In genomic region chr7:71753236-71753635, GRCh38 we compare ENCODE assay signal across 2 cellular contexts.
TF ChIP-seq lines count a peak whose summit lies in the region.

No MANE protein-coding gene starts in this region.

TF ChIP-seq in GM23338, 12 proteins besides CTCF, POLR2A, EP300 and RAD21:
- TF ChIP-seq EZH2phosphoT487 (IDR thresholded peaks at IDR 0.05; ENCODE audit: unreplicated experiment) (no peak), REST (IDR thresholded peaks at IDR 0.05; ENCODE audit: unreplicated experiment) (no peak), ETS1 (IDR thresholded peaks at IDR 0.05) (no peak), CREB1 (CRISPR knock-in tag; IDR thresholded peaks at IDR 0.05; ENCODE audit: low read depth) (no peak)
TF ChIP-seq in GM23338: peak in this region for 0.

TF ChIP-seq in K562, 482 proteins besides CTCF, POLR2A, EP300 and RAD21:
- TF ChIP-seq THRB (CRISPR knock-in tag; conservative IDR thresholded peaks at IDR 0.05) = 0 out of 2 replicates have a peak, but pooled peaks have one; percentile 21
- TF ChIP-seq HDAC3 (IDR thresholded peaks at IDR 0.05; ENCODE audit: borderline replicate concordance, partially characterized antibody) = no peak
- TF ChIP-seq ZNF263 (CRISPR knock-in tag; IDR thresholded peaks at IDR 0.05; ENCODE audit: borderline replicate concordance) = no peak
- TF ChIP-seq TOE1 (IDR thresholded peaks at IDR 0.05; ENCODE audit: borderline replicate concordance) = no peak
- TF ChIP-seq TOE1 (CRISPR knock-in tag; IDR thresholded peaks at IDR 0.05; ENCODE audit: borderline replicate concordance, low read depth) = no peak
- no peak for TF ChIP-seq ZNF778 (CRISPR knock-in tag; IDR thresholded peaks at IDR 0.05)
- TF ChIP-seq, protein P1, sequence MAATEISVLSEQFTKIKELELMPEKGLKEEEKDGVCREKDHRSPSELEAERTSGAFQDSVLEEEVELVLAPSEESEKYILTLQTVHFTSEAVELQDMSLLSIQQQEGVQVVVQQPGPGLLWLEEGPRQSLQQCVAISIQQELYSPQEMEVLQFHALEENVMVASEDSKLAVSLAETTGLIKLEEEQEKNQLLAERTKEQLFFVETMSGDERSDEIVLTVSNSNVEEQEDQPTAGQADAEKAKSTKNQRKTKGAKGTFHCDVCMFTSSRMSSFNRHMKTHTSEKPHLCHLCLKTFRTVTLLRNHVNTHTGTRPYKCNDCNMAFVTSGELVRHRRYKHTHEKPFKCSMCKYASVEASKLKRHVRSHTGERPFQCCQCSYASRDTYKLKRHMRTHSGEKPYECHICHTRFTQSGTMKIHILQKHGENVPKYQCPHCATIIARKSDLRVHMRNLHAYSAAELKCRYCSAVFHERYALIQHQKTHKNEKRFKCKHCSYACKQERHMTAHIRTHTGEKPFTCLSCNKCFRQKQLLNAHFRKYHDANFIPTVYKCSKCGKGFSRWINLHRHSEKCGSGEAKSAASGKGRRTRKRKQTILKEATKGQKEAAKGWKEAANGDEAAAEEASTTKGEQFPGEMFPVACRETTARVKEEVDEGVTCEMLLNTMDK (IDR thresholded peaks at IDR 0.05; ENCODE audit: borderline replicate concordance, insufficient read depth, low read depth, low read length, poor library complexity, severe bottlenecking) = no peak
- no peak for TF ChIP-seq HIVEP1 (CRISPR knock-in tag; IDR thresholded peaks at IDR 0.05)
- no peak for TF ChIP-seq HNRNPL (IDR thresholded peaks at IDR 0.05; ENCODE audit: low read depth, low read length)
- no peak for TF ChIP-seq RNF2 (IDR thresholded peaks at IDR 0.05)
- TF ChIP-seq MAZ (CRISPR knock-in tag; conservative IDR thresholded peaks at IDR 0.05 in 1 of 2, IDR thresholded peaks at IDR 0.05 in 1 of 2) = no peak
- TF ChIP-seq ZNF512 (tag; IDR thresholded peaks at IDR 0.05) = peak; percentile 95
- TF ChIP-seq RFX1 (IDR thresholded peaks at IDR 0.05) = no peak
- no peak for TF ChIP-seq ZFP1 (CRISPR knock-in tag; IDR thresholded peaks at IDR 0.05)
- no peak for TF ChIP-seq CBFB (CRISPR knock-in tag; IDR thresholded peaks at IDR 0.05)
- TF ChIP-seq ZKSCAN1 (IDR thresholded peaks at IDR 0.05; ENCODE audit: low read depth, low read length) = no peak
